Comparison of ENCODE assay signal across 8 cellular contexts in the genomic region with DNA sequence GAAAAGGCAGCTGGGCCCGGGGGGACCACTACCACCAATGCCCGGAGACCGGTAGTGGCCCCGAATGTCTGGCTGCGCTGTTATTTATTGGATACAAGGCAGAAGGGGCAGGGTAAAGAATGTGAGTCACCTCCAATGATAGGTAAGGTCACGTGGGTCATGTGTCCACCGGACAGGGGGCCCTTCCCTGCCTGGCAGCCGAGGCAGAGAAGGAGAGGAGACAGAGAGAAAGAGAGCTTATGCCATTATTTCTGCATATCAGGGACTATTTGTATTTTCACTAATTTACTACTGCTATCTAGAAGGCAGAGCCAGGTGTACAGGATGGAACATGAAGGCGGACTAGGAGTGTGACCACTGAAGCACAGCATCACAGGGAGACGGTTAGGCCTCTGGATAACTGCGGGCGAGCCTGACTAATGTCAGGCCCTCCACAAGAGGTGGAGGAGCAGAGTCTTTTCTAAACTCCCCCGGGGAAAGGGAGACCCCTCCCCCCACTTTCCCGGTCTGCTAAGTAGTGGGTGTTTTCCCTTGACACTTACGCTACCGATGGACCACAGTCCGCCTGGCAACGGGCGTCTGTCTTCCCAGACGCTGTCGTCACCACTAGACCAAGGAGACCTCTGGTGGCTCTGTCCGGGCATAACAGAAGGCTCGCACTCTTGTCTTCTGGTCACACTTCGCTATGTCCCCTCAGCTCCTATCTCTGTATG. TPM values are rescaled to one million over a fixed set of nuclear protein-coding genes. Genes with fewer than 3 reads are reported as not detected.
DNase-seq lines count a peak whose midpoint lies in the region; ATAC-seq, FAIRE-seq and TF ChIP-seq lines count a peak whose summit lies in the region.
"Not testable (repeated sequence)": the region's sequence is repeated elsewhere in the genome, so short reads cannot be mapped to it uniquely, and the experiment has no call there.

No MANE protein-coding gene starts in this region.

- not testable (repeated sequence) for H3K9me3 Mint-ChIP-seq in astrocyte (ENCODE audit: unreplicated experiment); naive thymus-derived CD4-positive, alpha-beta T cell; stimulated activated naive CD8-positive, alpha-beta T cell treated with anti-CD3 and anti-CD28 coated beads, Interleukin-15, amount 100 ng/mL, for 72 hours

- not testable (repeated sequence) for H3K27me3 ChIP-seq in astrocyte (ENCODE audit: insufficient read depth, low read length); naive thymus-derived CD4-positive, alpha-beta T cell (ENCODE audit: control insufficient read depth in 2 of 2, insufficient read depth in 2 of 2, low read length in 2 of 2)

- not testable (repeated sequence) for H3K4me3 ChIP-seq in astrocyte (ENCODE audit: insufficient read depth, low read depth, low read length); naive thymus-derived CD4-positive, alpha-beta T cell (ENCODE audit: low read length)

- H3K4me1 Mint-ChIP-seq in astrocyte (ENCODE audit: low read depth, unreplicated experiment) = not testable (repeated sequence)
- peaks cover 11 to 24% (median 20%) of the 10 kb centered on the region in 7 donors for H3K4me1 Mint-ChIP-seq in naive thymus-derived CD4-positive, alpha-beta T cell
- peaks cover 43% of the 10 kb centered on the region for H3K4me1 Mint-ChIP-seq in stimulated activated naive CD8-positive, alpha-beta T cell treated with anti-CD3 and anti-CD28 coated beads, Interleukin-15, amount 100 ng/mL, for 72 hours

- H3K27me3 Mint-ChIP-seq in astrocyte (ENCODE audit: low read depth, unreplicated experiment); naive thymus-derived CD4-positive, alpha-beta T cell; stimulated activated naive CD8-positive, alpha-beta T cell treated with anti-CD3 and anti-CD28 coated beads, Interleukin-15, amount 100 ng/mL, for 72 hours: not testable (repeated sequence)

- H3K4me3 Mint-ChIP-seq in astrocyte (ENCODE audit: unreplicated experiment) = not testable (repeated sequence)
- H3K4me3 Mint-ChIP-seq in naive thymus-derived CD4-positive, alpha-beta T cell = peak overlapping the region in 9 of 10 donors; percentile 36 to 62 (median 45)
- peak overlapping the region in 1 of 2 donors; percentile 52 for H3K4me3 Mint-ChIP-seq in stimulated activated naive CD8-positive, alpha-beta T cell treated with anti-CD3 and anti-CD28 coated beads, Interleukin-15, amount 100 ng/mL, for 72 hours

- H3K36me3 Mint-ChIP-seq in astrocyte (ENCODE audit: low read depth, unreplicated experiment); naive thymus-derived CD4-positive, alpha-beta T cell: not testable (repeated sequence)

- TF ChIP-seq CTCF in astrocyte (IDR thresholded peaks at IDR 0.05; ENCODE audit: insufficient read depth, low read depth, low read length) = peak; percentile 42

- not testable (repeated sequence) for H3K4me1 ChIP-seq in astrocyte (ENCODE audit: insufficient read depth, low read length); naive thymus-derived CD4-positive, alpha-beta T cell (ENCODE audit: control insufficient read depth in 2 of 2, insufficient read depth in 2 of 2, low read length in 2 of 2)

- H3K9ac ChIP-seq in astrocyte (ENCODE audit: low read length) = not testable (repeated sequence)

- peak overlapping the region; percentile 18 for H3K27ac Mint-ChIP-seq in astrocyte (ENCODE audit: unreplicated experiment)
- H3K27ac Mint-ChIP-seq in naive thymus-derived CD4-positive, alpha-beta T cell = peak overlapping the region in 5 of 9 donors; percentile 9 to 80 (median 11)
- H3K27ac Mint-ChIP-seq in stimulated activated naive CD8-positive, alpha-beta T cell treated with anti-CD3 and anti-CD28 coated beads, Interleukin-15, amount 100 ng/mL, for 72 hours = not testable (repeated sequence)

- not testable (repeated sequence) for FAIRE-seq in astrocyte (lab: Jason Lieb, UNC)

- peak; percentile 79 for ATAC-seq in naive thymus-derived CD4-positive, alpha-beta T cell
- ATAC-seq in stimulated activated naive CD8-positive, alpha-beta T cell treated with anti-CD3 and anti-CD28 coated beads, Interleukin-15, amount 100 ng/mL, for 72 hours = peak; percentile 54

- H2AFZ ChIP-seq in astrocyte (ENCODE audit: low read depth, low read length) = peak overlapping the region; percentile 52

- intact Hi-C loops in naive thymus-derived CD4-positive, alpha-beta T cell (cut with micrococcal nuclease) = loop anchor here in 1 of 2 donors (1.0 kb wide), 4 partner anchors 11 to 69 kb away; partner anchors contain the start of gene KIF22

- CTCF ChIA-PET in HEK293T (lab: Yijun Ruan, JAX) = interaction anchor here (0.6 to 1.1 kb wide), 5 partner anchors 8 to 222 kb away, joined by 3 to 6 read pairs (median 3); no protein-coding TSS in a partner anchor
- CTCF ChIA-PET in naive thymus-derived CD4-positive, alpha-beta T cell (lab: Charles Lee) = interaction anchor here (0.6 to 14.9 kb wide), 8 partner anchors 9 to 1188 kb away, joined by 4 to 134 read pairs (median 4); no protein-coding TSS in a partner anchor

- peak overlapping the region; percentile 33 for H3K4me2 ChIP-seq in astrocyte (ENCODE audit: low read length)

- H3K79me2 ChIP-seq in astrocyte (ENCODE audit: insufficient read depth, low read length) = not testable (repeated sequence)

- POLR2A ChIA-PET in HEK293T (lab: Yijun Ruan, JAX) = not testable (repeated sequence)
- POLR2A ChIA-PET in naive thymus-derived CD4-positive, alpha-beta T cell (lab: Charles Lee) = interaction anchor here (0.6 to 4.0 kb wide), 5 partner anchors 14 to 69 kb away, joined by 3 to 27 read pairs (median 5); no protein-coding TSS in a partner anchor

- not testable (repeated sequence) for H3K27ac ChIP-seq in astrocyte (ENCODE audit: low read depth, low read length); naive thymus-derived CD4-positive, alpha-beta T cell (ENCODE audit: low read depth, low read length)

- H3K9me3 ChIP-seq in astrocyte (ENCODE audit: insufficient read depth, low read depth, low read length); naive thymus-derived CD4-positive, alpha-beta T cell (ENCODE audit: control insufficient read depth in 2 of 3, low read length in 3 of 3): not testable (repeated sequence)

- DNase-seq in COLO668 (lab: John Stamatoyannopoulos, UW; ENCODE audit: unreplicated experiment) (peak; percentile 56), HEK293T (ENCODE audit: extremely low spot score) (peak; percentile 39), NCI-H345 treated with DMSO at 0.1 percent for 48 hours (lab: John Stamatoyannopoulos, UW; ENCODE audit: unreplicated experiment) (peak; percentile 28), T-helper 9 cell (peak; percentile 25), astrocyte (ENCODE audit: low read depth) (peak; percentile 54), glomerular visceral epithelial cell (ENCODE audit: extremely low spot score) (peak; percentile 70)
- DNase-seq in naive thymus-derived CD4-positive, alpha-beta T cell = peak in 4 of 9 donors; percentile 29 to 39 (median 36)
- peak; percentile 17 to 39 for DNase-seq in stimulated activated naive CD8-positive, alpha-beta T cell treated with anti-CD3 and anti-CD28 coated beads, Interleukin-15, amount 100 ng/mL, for 72 hours

- not testable (repeated sequence) for H4K20me1 ChIP-seq in astrocyte (ENCODE audit: insufficient read depth, low read length)

- H3K36me3 ChIP-seq in astrocyte (ENCODE audit: insufficient read depth, low read length); naive thymus-derived CD4-positive, alpha-beta T cell (ENCODE audit: control insufficient read depth in 2 of 3, insufficient read depth in 3 of 3, low read length in 3 of 3): not testable (repeated sequence)

RNA-seq across cellular contexts. Expression of gene C16orf54, which starts 24.5 kb away (rescaled TPM):
- not detected in 2 replicates for total RNA-seq in astrocyte
- total RNA-seq in naive thymus-derived CD4-positive, alpha-beta T cell = 100 to 1,000 TPM in 4 of 5 experiments, 10 to 100 TPM in 1; 63.9 to 228 (median 151) TPM
- polyA plus RNA-seq in naive thymus-derived CD4-positive, alpha-beta T cell = 10 to 100 TPM; 43.2 to 44.1 TPM

RNA-seq across cellular contexts. Expression of gene QPRT, which starts 42.3 kb away (rescaled TPM):
- 85.9 and 98.1 TPM in 2 replicates for total RNA-seq in astrocyte
- 1 to 10 TPM in 3 of 5 experiments, under 1 TPM in 2; 0.57 to 6.5 (median 1.4) TPM for total RNA-seq in naive thymus-derived CD4-positive, alpha-beta T cell
- under 1 TPM; 0.54 to 0.66 TPM for polyA plus RNA-seq in naive thymus-derived CD4-positive, alpha-beta T cell

RNA-seq across cellular contexts. Expression of gene ZG16, which starts 56.7 kb away (rescaled TPM):
- total RNA-seq in astrocyte = not detected in 2 replicates
- total RNA-seq in naive thymus-derived CD4-positive, alpha-beta T cell = not detected
- not detected for polyA plus RNA-seq in naive thymus-derived CD4-positive, alpha-beta T cell

RNA-seq across cellular contexts. Expression of gene SPN, which starts 58.3 kb away (rescaled TPM):
- total RNA-seq in astrocyte = 0.07 TPM in 1 of 2 replicates, not detected in the other
- total RNA-seq in naive thymus-derived CD4-positive, alpha-beta T cell = 100 to 1,000 TPM in 4 of 5 experiments, 10 to 100 TPM in 1; 79.5 to 333 (median 124) TPM
- polyA plus RNA-seq in naive thymus-derived CD4-positive, alpha-beta T cell = 100 to 1,000 TPM in 1 of 2 donors, 10 to 100 TPM in 1; 96.0 to 183 TPM

Comparison
In these comparisons a context has a peak if more than half of its experiments do, and no peak if none do; other contexts are left out.
1. RNA of gene C16orf54, which starts 24.5 kb away (total RNA-seq): 63.9 to 228 TPM in naive thymus-derived CD4-positive, alpha-beta T cell; not detected in astrocyte; every median in the first group is over 10 times any median in the second.
2. RNA of gene QPRT, which starts 42.3 kb away (total RNA-seq): 85.9 to 98.1 TPM in astrocyte; 0.57 to 6.5 TPM in naive thymus-derived CD4-positive, alpha-beta T cell; every median in the first group is over 10 times any median in the second.